21 cellular contexts compared by ENCODE assay signal in the genomic region with DNA sequence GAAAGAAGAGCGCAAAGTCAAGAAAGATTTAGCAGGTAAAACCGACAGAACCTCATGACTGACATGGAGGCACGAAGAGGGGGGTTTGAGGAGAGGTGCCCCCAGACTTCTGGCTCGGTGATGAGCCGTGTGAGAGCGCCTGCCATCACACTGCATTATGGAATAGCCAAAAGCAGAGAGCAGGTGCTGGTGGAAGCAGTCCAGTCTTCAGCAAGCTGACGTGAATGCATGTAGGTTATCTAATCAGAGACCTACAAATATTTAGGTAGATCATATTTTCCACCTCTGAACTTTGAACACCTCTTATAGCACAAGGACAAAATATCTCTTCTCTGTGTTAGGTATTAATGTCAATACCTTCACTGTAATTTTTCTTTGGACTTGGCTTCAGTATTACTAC.
"Had no signal": no experiment of that assay in that cellular context is flagged by ENCODE, and none has a peak within 500 bp of the region (broad histone marks: within the 10 kb centered on the region; RNA-seq: fewer than 3 reads in every experiment).

No MANE protein-coding gene starts in this region.

- H3K9me2 ChIP-seq: SK-N-SH had no signal

- H3K4me2 ChIP-seq: SK-N-SH had no signal

- H3K4me3 ChIP-seq: MG63 had no signal

- H3K9ac ChIP-seq: SK-N-SH had no signal

- H3K27me3 ChIP-seq: MG63 had no signal

- ATAC-seq: Panc1, PC-3 had no signal

- DNase-seq: KBM-7, MG63, NCI-H1092, NCI-H1105 treated with DMSO at 0.1 percent for 48 hours, NCI-H1436, NCI-H187, NCI-H2029, NCI-H2081 treated with DMSO at 0.1 percent for 48 hours, NCI-H2171, NCI-H226, NCI-H446, NCI-H510A, NCI-H524 treated with DMSO at 0.1 percent for 48 hours, NCI-H69, NCI-H774, PC-3, SHP77, SK-N-SH, SW 1271 had no signal

- H3K9me3 ChIP-seq: SK-N-SH had no signal

- H3K27ac ChIP-seq: RWPE1 had no signal
